In the genomic region with DNA sequence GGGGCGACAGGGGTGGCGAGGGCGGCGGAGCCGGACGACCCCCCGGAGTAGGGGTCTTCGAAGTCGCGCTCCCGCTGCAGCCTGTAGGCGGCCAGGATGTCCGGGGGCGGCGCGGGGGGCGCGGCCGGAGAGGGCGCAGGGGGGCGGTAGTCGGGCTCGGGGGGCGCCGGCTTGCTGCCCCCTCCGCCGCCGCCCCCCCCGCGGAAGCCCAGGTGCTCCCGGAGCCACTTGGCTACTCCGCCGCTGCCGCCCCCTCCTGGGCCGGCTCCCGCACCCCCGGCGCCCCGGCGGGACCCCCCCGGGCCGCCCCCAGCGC, we compare ENCODE assay signal across 10 cellular contexts. TPM values are rescaled to one million over a fixed set of nuclear protein-coding genes. Genes with fewer than 3 reads are reported as not detected.
DNase-seq lines count a peak whose midpoint lies in the region; ATAC-seq, FAIRE-seq and TF ChIP-seq lines count a peak whose summit lies in the region.
"Had no signal": no experiment of that assay in that cellular context is flagged by ENCODE, and none has a peak within 500 bp of the region (broad histone marks: within the 10 kb centered on the region; RNA-seq: fewer than 3 reads in every experiment).

No MANE protein-coding gene starts in this region.

- WGBS in gastroesophageal sphincter (ENCODE audit: low coverage in 1 of 2), 2 donors, result no CpG with 5 or more reads among the region's 43 CpGs
- 1 to 2% methylated on average over 43 of the region's 43 CpGs for WGBS in sigmoid colon, 2 donors

- H3K36me3 ChIP-seq in DOHH2 (ENCODE audit: control insufficient read depth, low read length) (no peaks in the 10 kb centered on the region), SJCRH30 (no peaks in the 10 kb centered on the region), gastroesophageal sphincter (no peaks in the 10 kb centered on the region), sigmoid colon (no peaks in the 10 kb centered on the region)

- H3K79me2 ChIP-seq in DOHH2 (ENCODE audit: control insufficient read depth, low read length), result no peaks in the 10 kb centered on the region

- POLR2A ChIA-PET in RWPE1 (lab: Yijun Ruan, JAX; ENCODE audit: low non-redundant PET), result no interaction called here

- H3K9me3 ChIP-seq in DOHH2 (ENCODE audit: control insufficient read depth, insufficient read depth, low read length) (no peaks in the 10 kb centered on the region), SJCRH30 (replicated peaks) (no peaks in the 10 kb centered on the region), gastroesophageal sphincter (no peaks in the 10 kb centered on the region), sigmoid colon (no peaks in the 10 kb centered on the region)
- H3K9me3 ChIP-seq: body of pancreas had no signal

- peak; percentile 13 for ATAC-seq in gastroesophageal sphincter
- ATAC-seq in HG03565 (IDR thresholded peaks at IDR 0.05; ENCODE audit: unreplicated experiment), result no peak

- H3K27ac ChIP-seq in DOHH2 (ENCODE audit: low read depth, low read length) (no peak overlapping the region), SJCRH30 (no peak overlapping the region; the same call in 1 of the 2 replicates), gastroesophageal sphincter (peak overlapping the region; percentile 65 to 92 (median 90)), sigmoid colon (peak overlapping the region; percentile 89 to 93 (median 90)), RWPE1 (no peak overlapping the region)

- TF ChIP-seq POLR2A in gastroesophageal sphincter (IDR thresholded peaks at IDR 0.05) (no peak), sigmoid colon (IDR thresholded peaks at IDR 0.05) (no peak), GM12892 (IDR thresholded peaks at IDR 0.05; ENCODE audit: low read depth, low read length) (no peak)

- peaks cover 22% of the 10 kb centered on the region for H3K27me3 ChIP-seq in DOHH2 (ENCODE audit: control insufficient read depth, low read length)
- H3K27me3 ChIP-seq in SJCRH30, result no peaks in the 10 kb centered on the region
- no peaks in the 10 kb centered on the region for H3K27me3 ChIP-seq in gastroesophageal sphincter
- no peaks in the 10 kb centered on the region for H3K27me3 ChIP-seq in sigmoid colon
- H3K27me3 ChIP-seq: body of pancreas had no signal

- H4K20me1 ChIP-seq in DOHH2 (ENCODE audit: control insufficient read depth, insufficient read depth, low read depth, low read length), result no peaks in the 10 kb centered on the region

- CTCF ChIA-PET in RWPE1 (lab: Yijun Ruan, JAX), result interaction anchor here (0.7 kb wide), 1 partner anchor 24 kb away, joined by 3 read pairs; no protein-coding TSS in a partner anchor

- TF ChIP-seq CTCF in DOHH2 (IDR thresholded peaks at IDR 0.05; ENCODE audit: low read depth, low read length, poor library complexity, severe bottlenecking), result no peak
- no peak for TF ChIP-seq CTCF in gastroesophageal sphincter (IDR thresholded peaks at IDR 0.05)
- no peak for TF ChIP-seq CTCF in sigmoid colon (IDR thresholded peaks at IDR 0.05)
- TF ChIP-seq CTCF in RWPE1 (conservative IDR thresholded peaks at IDR 0.05; ENCODE audit: low read depth), result no peak

- H3F3A ChIP-seq in DOHH2 (ENCODE audit: control insufficient read depth, insufficient read depth), result no peaks in the 10 kb centered on the region

- H3K9me2 ChIP-seq in DOHH2 (replicated peaks; ENCODE audit: control insufficient read depth, low read length), result no peaks in the 10 kb centered on the region

- no peak for FAIRE-seq in frontal cortex (lab: Jason Lieb, UNC)
- no peak for FAIRE-seq in GM12892 (lab: Jason Lieb, UNC)

- peak overlapping the region; percentile 70 for H3K4me2 ChIP-seq in DOHH2 (ENCODE audit: low read length)

- peaks cover 13% of the 10 kb centered on the region for H3K4me1 ChIP-seq in DOHH2 (ENCODE audit: control insufficient read depth, low read length)
- peaks cover 30% of the 10 kb centered on the region for H3K4me1 ChIP-seq in SJCRH30
- H3K4me1 ChIP-seq in gastroesophageal sphincter, result peaks cover 0 to 41% (median 6%) of the 10 kb centered on the region in 3 donors
- peaks cover 0 to 45% (median 35%) of the 10 kb centered on the region in 4 donors for H3K4me1 ChIP-seq in sigmoid colon

- DNase-seq in SJCRH30, result no peak
- DNase-seq in sigmoid colon, result no peak
- no peak for DNase-seq in frontal cortex (ENCODE audit: low spot score in 2 of 2)
- DNase-seq in RWPE1 (ENCODE audit: low spot score), result no peak
- DNase-seq in GM12892 (ENCODE audit: insufficient read length), result no peak
- DNase-seq: occipital lobe had no signal

- H3K4me3 ChIP-seq in DOHH2 (ENCODE audit: low read length) (peak overlapping the region; percentile 62), SJCRH30 (peak overlapping the region; percentile 75), gastroesophageal sphincter (peak overlapping the region; percentile 71 to 87), sigmoid colon (peak overlapping the region; percentile 68 to 92 (median 88))

- intact Hi-C loops in sigmoid colon (cut with DNase I), result loop anchor here (10.0 kb wide), 1 partner anchor 473 kb away; a partner anchor contains a TSS

- no peak for TF ChIP-seq EP300 in gastroesophageal sphincter (IDR thresholded peaks at IDR 0.05)
- TF ChIP-seq EP300 in sigmoid colon (IDR thresholded peaks at IDR 0.05), result no peak

RNA-seq across cellular contexts. Expression of a gene that starts 0.2 kb away (rescaled TPM):
- 22.1 and 22.9 TPM in 2 replicates for total RNA-seq in SJCRH30 (2014; rRNA removed; shearing (Covaris generic))
- total RNA-seq in gastroesophageal sphincter (1 to 10 TPM; 4.4 to 10.0 (median 7.4) TPM), sigmoid colon (10 to 100 TPM; 10.6 to 28.5 (median 17.9) TPM), frontal cortex (49.3 TPM)
- 10 to 100 TPM in 2 of 3 donors, 1 to 10 TPM in 1; 3.5 to 13.5 (median 12.6) TPM for polyA plus RNA-seq in sigmoid colon
- 9.7 TPM for polyA plus RNA-seq in GM12892 (2012; ENCODE audit: missing spikeins)

RNA-seq across cellular contexts. Expression of a gene that starts 57.7 kb away (rescaled TPM):
- not detected in 2 replicates for total RNA-seq in SJCRH30 (2014; rRNA removed; shearing (Covaris generic))
- total RNA-seq in gastroesophageal sphincter (1 to 10 TPM in 2 of 4 donors, under 1 TPM in 2; 0.08 to 2.7 (median 1.1) TPM), sigmoid colon (1 to 10 TPM in 1 of 4 donors, under 1 TPM in 2, not detected in 1; under 0.01 to 1.7 (median 0.27) TPM), frontal cortex (not detected)
- polyA plus RNA-seq in sigmoid colon, result 1 to 10 TPM in 1 of 3 donors, not detected in 2; 1.3 TPM
- polyA plus RNA-seq in GM12892 (2012; ENCODE audit: missing spikeins), result 0.81 TPM
- total RNA-seq: occipital lobe had no signal

RNA-seq across cellular contexts. Expression of a gene that starts 57.9 kb away (rescaled TPM):
- 0.04 TPM in 1 of 2 replicates, not detected in the other for total RNA-seq in SJCRH30 (2014; rRNA removed; shearing (Covaris generic))
- total RNA-seq in gastroesophageal sphincter, result 1 to 10 TPM in 2 of 4 donors, under 1 TPM in 1, not detected in 1; 0.67 to 1.7 (median 1.7) TPM
- 1 to 10 TPM in 2 of 4 donors, under 1 TPM in 2; 0.36 to 3.1 (median 1.3) TPM for total RNA-seq in sigmoid colon
- polyA plus RNA-seq in sigmoid colon, result 1 to 10 TPM in 1 of 3 donors, not detected in 2; 1.7 TPM
- total RNA-seq in frontal cortex, result not detected
- not detected for polyA plus RNA-seq in GM12892 (2012; ENCODE audit: missing spikeins)
- total RNA-seq: body of pancreas had no signal

Comparison
In these comparisons a context has a peak if more than half of its experiments do, and no peak if none do; other contexts are left out.
1. H3K27ac ChIP-seq: peak in gastroesophageal sphincter (4 of 4) and sigmoid colon (4 of 4); none in DOHH2 (single experiment), SJCRH30 (single experiment) and RWPE1 (single experiment).
2. Peak in every context shown above with its lines, with median percentiles within 50 percentile points of each other: H3K4me3 ChIP-seq.